In the genomic region with DNA sequence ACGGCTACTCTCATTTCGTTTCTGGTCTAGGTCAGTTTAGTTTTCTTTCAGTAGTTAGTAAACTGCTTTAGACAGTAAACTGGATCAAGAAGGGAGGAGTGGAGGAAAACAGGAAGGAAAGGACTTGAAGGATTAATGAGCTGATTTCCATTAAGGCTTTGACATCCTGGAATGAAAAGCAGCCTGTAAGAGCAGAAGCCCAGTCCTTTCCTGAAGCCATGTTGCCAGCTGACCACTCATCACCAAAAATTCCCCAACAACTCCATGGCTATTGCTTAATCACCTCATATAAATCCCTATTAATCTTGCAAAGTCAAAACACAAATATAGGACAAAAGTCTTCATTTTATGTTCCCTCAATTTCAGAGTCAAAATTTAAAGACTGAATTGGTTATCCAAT, we compare ENCODE assay signal across 15 cellular contexts.
DNase-seq lines count a peak whose midpoint lies in the region; TF ChIP-seq lines count a peak whose summit lies in the region.
"Had no signal": no experiment of that assay in that cellular context is flagged by ENCODE, and none has a peak within 500 bp of the region (broad histone marks: within the 10 kb centered on the region; RNA-seq: fewer than 3 reads in every experiment).

No MANE protein-coding gene starts in this region.

- DNase-seq in BJ (ENCODE audit: low read depth) (peak; percentile 72), SJSA1 (ENCODE audit: low read depth in 1 of 2, low spot score in 2 of 2) (peak in 1 of 2 experiments; percentile 18), fibroblast of peridontal ligament (ENCODE audit: extremely low read depth) (peak; percentile 71), retinal pigment epithelial cell (ENCODE audit: low read depth) (peak; percentile 73), NCI-H446 (lab: John Stamatoyannopoulos, UW) (no peak), KG1 (lab: John Stamatoyannopoulos, UW) (no peak)
- DNase-seq in activated CD4-positive, alpha-beta memory T cell treated with anti-CD3 and anti-CD28 coated beads, Interleukin-2, amount 10 ng/mL, durations not matched to agents 7 days and 5 days: no peak
- DNase-seq in activated CD4-positive, alpha-beta memory T cell treated with anti-CD3 and anti-CD28 coated beads for 36 hours: no peak
- DNase-seq: activated CD8-positive, alpha-beta memory T cell treated with anti-CD3 and anti-CD28 coated beads, Interleukin-2, amount 50 U/mL, for 48 hours; NCI-H2227 treated with DMSO at 0.1 percent for 48 hours; nephron progenitor cell; SHP77; WERI-Rb-1 had no signal

- POLR2A ChIA-PET in BJ (lab: Charles Lee): interaction anchor here (0.6 kb wide), 1 partner anchor 365 kb away, joined by 3 read pairs; no protein-coding TSS in a partner anchor
- POLR2A ChIA-PET in activated CD4-positive, alpha-beta memory T cell treated with anti-CD3 and anti-CD28 coated beads, Interleukin-2, amount 10 ng/mL, durations not matched to agents 7 days and 5 days (lab: Charles Lee): interaction anchor here (0.6 kb wide), 1 partner anchor 135 kb away, joined by 3 read pairs; no protein-coding TSS in a partner anchor
- POLR2A ChIA-PET in activated CD4-positive, alpha-beta memory T cell treated with anti-CD3 and anti-CD28 coated beads for 36 hours (lab: Charles Lee): no interaction called here

- CTCF ChIA-PET in BJ (lab: Yijun Ruan, JAX): interaction anchor here (0.7 to 1.3 kb wide), 3 partner anchors 91 to 846 kb away, joined by 3 to 4 read pairs (median 3); no protein-coding TSS in a partner anchor
- CTCF ChIA-PET in activated CD4-positive, alpha-beta memory T cell treated with anti-CD3 and anti-CD28 coated beads, Interleukin-2, amount 10 ng/mL, durations not matched to agents 7 days and 5 days (lab: Charles Lee): no interaction called here
- CTCF ChIA-PET in activated CD4-positive, alpha-beta memory T cell treated with anti-CD3 and anti-CD28 coated beads for 36 hours (lab: Charles Lee): no interaction called here

- H3K4me1 ChIP-seq in SJSA1 (replicated peaks): peaks cover 49% of the 10 kb centered on the region

- H3K27me3 ChIP-seq in BJ (ENCODE audit: control insufficient read depth, insufficient read depth, low read length): no peaks in the 10 kb centered on the region
- H3K27me3 ChIP-seq in SJSA1 (replicated peaks): no peaks in the 10 kb centered on the region

- no peak overlapping the region for H3K4me3 Mint-ChIP-seq in activated CD4-positive, alpha-beta memory T cell treated with anti-CD3 and anti-CD28 coated beads, Interleukin-2, amount 10 ng/mL, durations not matched to agents 7 days and 5 days
- no peak overlapping the region for H3K4me3 Mint-ChIP-seq in activated CD4-positive, alpha-beta memory T cell treated with anti-CD3 and anti-CD28 coated beads for 36 hours
- H3K4me3 Mint-ChIP-seq: CD14-positive monocyte, nephron progenitor cell had no signal

- peaks cover 2% of the 10 kb centered on the region for H3K36me3 Mint-ChIP-seq in activated CD4-positive, alpha-beta memory T cell treated with anti-CD3 and anti-CD28 coated beads, Interleukin-2, amount 10 ng/mL, durations not matched to agents 7 days and 5 days (ENCODE audit: low read depth)
- H3K36me3 Mint-ChIP-seq in activated CD4-positive, alpha-beta memory T cell treated with anti-CD3 and anti-CD28 coated beads for 36 hours: peaks cover 31% of the 10 kb centered on the region

- no peaks in the 10 kb centered on the region for H3K27me3 Mint-ChIP-seq in activated CD4-positive, alpha-beta memory T cell treated with anti-CD3 and anti-CD28 coated beads, Interleukin-2, amount 10 ng/mL, durations not matched to agents 7 days and 5 days
- H3K27me3 Mint-ChIP-seq in activated CD4-positive, alpha-beta memory T cell treated with anti-CD3 and anti-CD28 coated beads for 36 hours: no peaks in the 10 kb centered on the region

- no peaks in the 10 kb centered on the region for H3K9me3 ChIP-seq in SJSA1 (replicated peaks)

- no peaks in the 10 kb centered on the region for H3K9me3 Mint-ChIP-seq in activated CD4-positive, alpha-beta memory T cell treated with anti-CD3 and anti-CD28 coated beads, Interleukin-2, amount 10 ng/mL, durations not matched to agents 7 days and 5 days
- no peaks in the 10 kb centered on the region for H3K9me3 Mint-ChIP-seq in activated CD4-positive, alpha-beta memory T cell treated with anti-CD3 and anti-CD28 coated beads for 36 hours
- H3K9me3 Mint-ChIP-seq: nephron progenitor cell had no signal

- H3K4me3 ChIP-seq in BJ (ENCODE audit: low read depth, low read length): no peak overlapping the region
- H3K4me3 ChIP-seq in SJSA1: no peak overlapping the region
- H3K4me3 ChIP-seq in retinal pigment epithelial cell (ENCODE audit: low read length): no peak overlapping the region

- intact Hi-C loops in activated CD4-positive, alpha-beta memory T cell treated with anti-CD3 and anti-CD28 coated beads for 36 hours (cut with micrococcal nuclease): no loop called here

- TF ChIP-seq CTCF in BJ (IDR thresholded peaks at IDR 0.05; ENCODE audit: insufficient read depth, low read depth, low read length): no peak
- TF ChIP-seq CTCF in retinal pigment epithelial cell (conservative IDR thresholded peaks at IDR 0.05; ENCODE audit: low read depth, low read length): no peak

- H3K27ac Mint-ChIP-seq in activated CD4-positive, alpha-beta memory T cell treated with anti-CD3 and anti-CD28 coated beads, Interleukin-2, amount 10 ng/mL, durations not matched to agents 7 days and 5 days: no peak overlapping the region
- no peak overlapping the region for H3K27ac Mint-ChIP-seq in activated CD4-positive, alpha-beta memory T cell treated with anti-CD3 and anti-CD28 coated beads for 36 hours
- H3K27ac Mint-ChIP-seq: CD14-positive monocyte, nephron progenitor cell had no signal

- peaks cover 11% of the 10 kb centered on the region for H3K4me1 Mint-ChIP-seq in activated CD4-positive, alpha-beta memory T cell treated with anti-CD3 and anti-CD28 coated beads, Interleukin-2, amount 10 ng/mL, durations not matched to agents 7 days and 5 days
- peaks cover 3% of the 10 kb centered on the region for H3K4me1 Mint-ChIP-seq in activated CD4-positive, alpha-beta memory T cell treated with anti-CD3 and anti-CD28 coated beads for 36 hours (ENCODE audit: low read depth)

- no peaks in the 10 kb centered on the region for H3K36me3 ChIP-seq in BJ (ENCODE audit: control insufficient read depth, insufficient read depth, low read length)
- no peaks in the 10 kb centered on the region for H3K36me3 ChIP-seq in SJSA1

- peak overlapping the region; percentile 16 for H3K27ac ChIP-seq in SJSA1
- H3K27ac ChIP-seq: HL-60, WERI-Rb-1 had no signal

Comparison
In these comparisons a context has a peak if more than half of its experiments do, and no peak if none do; other contexts are left out.
1. DNase-seq: peak in BJ (single experiment), fibroblast of peridontal ligament (single experiment) and retinal pigment epithelial cell (single experiment); none in NCI-H446 (0 of 2), activated CD4-positive, alpha-beta memory T cell treated with anti-CD3 and anti-CD28 coated beads, Interleukin-2, amount 10 ng/mL, durations not matched to agents 7 days and 5 days (single experiment), activated CD4-positive, alpha-beta memory T cell treated with anti-CD3 and anti-CD28 coated beads for 36 hours (single experiment) and KG1 (single experiment).